In genomic region chr7:149144996-149145850, GRCh38 we compare ENCODE assay signal across 12 cellular contexts. TPM values are rescaled to one million over a fixed set of nuclear protein-coding genes. Genes with fewer than 3 reads are reported as not detected.
DNase-seq lines count a peak whose midpoint lies in the region; FAIRE-seq and TF ChIP-seq lines count a peak whose summit lies in the region.
"Had no signal": no experiment of that assay in that cellular context is flagged by ENCODE, and none has a peak within 500 bp of the region (broad histone marks: within the 10 kb centered on the region; RNA-seq: fewer than 3 reads in every experiment).

No MANE protein-coding gene starts in this region.

- H3K14ac ChIP-seq in H9 (ENCODE audit: insufficient read depth, low read length) = no peak overlapping the region

- peak overlapping the region; percentile 91 to 99 (median 99) for H3K27ac Mint-ChIP-seq in H9
- H3K27ac Mint-ChIP-seq in activated CD4-positive, alpha-beta memory T cell treated with anti-CD3 and anti-CD28 coated beads, Interleukin-2, amount 10 ng/mL, durations not matched to agents 7 days and 5 days = peak overlapping the region; percentile 47

- no peak overlapping the region for H2BK20ac ChIP-seq in H9 (ENCODE audit: low read depth, low read length, poor library complexity, severe bottlenecking)

- no peaks in the 10 kb centered on the region for H3K9me1 ChIP-seq in keratinocyte (ENCODE audit: control insufficient read depth, extremely low read depth, insufficient read depth, low read length)

- H3K79me1 ChIP-seq in H9 (ENCODE audit: insufficient read depth, low read depth, low read length, poor library complexity, severe bottlenecking) = no peaks in the 10 kb centered on the region

- POLR2A ChIA-PET in activated CD4-positive, alpha-beta memory T cell treated with anti-CD3 and anti-CD28 coated beads, Interleukin-2, amount 10 ng/mL, durations not matched to agents 7 days and 5 days (lab: Charles Lee) = interaction anchor here (3.7 to 3.9 kb wide), 2 partner anchors 18 to 50 kb away, joined by 32 to 83 read pairs; partner anchors contain the start of genes ZNF282 and ZNF425

- H4K5ac ChIP-seq in H9 (ENCODE audit: insufficient read length, low read depth, low read length) = peak overlapping the region; percentile 86

- no peak overlapping the region for H4K91ac ChIP-seq in H9 (ENCODE audit: insufficient read length, low read depth, low read length)

- dilution Hi-C loops in keratinocyte (cut with MboI; ENCODE audit: extremely low pct_ligation_motif_present, low sequenced_read_pairs) = no loop called here

- H3K9me3 Mint-ChIP-seq in H9 = no peaks in the 10 kb centered on the region
- H3K9me3 Mint-ChIP-seq in activated CD4-positive, alpha-beta memory T cell treated with anti-CD3 and anti-CD28 coated beads, Interleukin-2, amount 10 ng/mL, durations not matched to agents 7 days and 5 days = no peaks in the 10 kb centered on the region

- H3K9me3 ChIP-seq in H9 (ENCODE audit: control insufficient read depth, low read depth, low read length) (no peaks in the 10 kb centered on the region), keratinocyte (ENCODE audit: control insufficient read depth, low read depth, low read length) (no peaks in the 10 kb centered on the region)
- H3K9me3 ChIP-seq: heart right ventricle, spleen had no signal

- H3T11ph ChIP-seq in H9 (ENCODE audit: low read length) = no peak overlapping the region

- peak overlapping the region; percentile 100 for H3K4me2 ChIP-seq in H9 (ENCODE audit: insufficient read depth, insufficient read length, low read length)
- peak overlapping the region; percentile 89 for H3K4me2 ChIP-seq in keratinocyte (ENCODE audit: control insufficient read depth, extremely low read depth, insufficient read depth, low read depth, low read length)

- H2AFZ ChIP-seq in H9 (ENCODE audit: low read length) (no peak overlapping the region), keratinocyte (ENCODE audit: control insufficient read depth, low read length) (peak overlapping the region; percentile 30)

- H3K23ac ChIP-seq in H9 (ENCODE audit: insufficient read length, low read depth, low read length) = no peak overlapping the region

- peak; percentile 39 for FAIRE-seq in keratinocyte (lab: Jason Lieb, UNC)

- H3K9ac ChIP-seq in H9 (ENCODE audit: extremely low read depth, insufficient read length, low read length) = peak overlapping the region; percentile 80
- H3K9ac ChIP-seq in keratinocyte (ENCODE audit: control insufficient read depth, extremely low read depth, insufficient read depth, low read length) = peak overlapping the region; percentile 73

- no peak overlapping the region for H2BK12ac ChIP-seq in H9 (ENCODE audit: insufficient read length, low read depth, low read length)

- H4K20me1 ChIP-seq in H9 (ENCODE audit: control insufficient read depth, insufficient read depth, insufficient read length) (no peaks in the 10 kb centered on the region), keratinocyte (ENCODE audit: control insufficient read depth, extremely low read depth, insufficient read depth, low read length) (no peaks in the 10 kb centered on the region)

- peak overlapping the region; percentile 83 to 92 for H3K4me3 Mint-ChIP-seq in H9
- H3K4me3 Mint-ChIP-seq in activated CD4-positive, alpha-beta memory T cell treated with anti-CD3 and anti-CD28 coated beads, Interleukin-2, amount 10 ng/mL, durations not matched to agents 7 days and 5 days = peak overlapping the region; percentile 85

- no peak for TF ChIP-seq CTCF in C4-2B (conservative IDR thresholded peaks at IDR 0.05)
- TF ChIP-seq CTCF in H9 (conservative IDR thresholded peaks at IDR 0.05) = no peak
- TF ChIP-seq CTCF in keratinocyte (optimal IDR thresholded peaks at IDR 0.05 in 1 of 3, IDR thresholded peaks at IDR 0.05 in 1 of 3, conservative IDR thresholded peaks at IDR 0.05 in 1 of 3; ENCODE audit: extremely low read depth in 1 of 3, insufficient read depth in 2 of 3, low read length in 3 of 3) = no peak

- peak overlapping the region in 1 of 3 experiments; percentile 22 for H3K4me3 ChIP-seq in keratinocyte (ENCODE audit: control insufficient read depth in 2 of 3, extremely low read depth in 1 of 3, insufficient read depth in 2 of 3, low read depth in 1 of 3, low read length in 3 of 3)

- CTCF ChIA-PET in activated CD4-positive, alpha-beta memory T cell treated with anti-CD3 and anti-CD28 coated beads, Interleukin-2, amount 10 ng/mL, durations not matched to agents 7 days and 5 days (lab: Charles Lee) = interaction anchor here (1.2 to 4.6 kb wide), 6 partner anchors 13 to 139 kb away, joined by 4 to 49 read pairs (median 8); partner anchors contain the start of genes ZNF282, ZNF425 and ZNF786

- no peak overlapping the region for H2BK15ac ChIP-seq in H9 (ENCODE audit: low read depth, low read length)

- H2BK5ac ChIP-seq in H9 (ENCODE audit: insufficient read length, low read length) = peak overlapping the region; percentile 91

- no CpG with 5 or more reads among the region's 8 CpGs for WGBS in H9 (ENCODE audit: extremely low coverage, insufficient read length, low lambda C conversion rate)

- H3K4me1 ChIP-seq in H9 (ENCODE audit: insufficient read depth, low read length) (peaks cover 2% of the 10 kb centered on the region; the same call in 1 of the 2 replicates), keratinocyte (ENCODE audit: control insufficient read depth, extremely low read depth, insufficient read depth, low read length) (peaks cover 21% of the 10 kb centered on the region)

- peak overlapping the region; percentile 76 for H3K27ac ChIP-seq in C4-2B
- peak overlapping the region; percentile 100 for H3K27ac ChIP-seq in H9 (ENCODE audit: insufficient read length, low read depth, low read length)
- peak overlapping the region; percentile 94 for H3K27ac ChIP-seq in keratinocyte (ENCODE audit: control insufficient read depth, insufficient read depth, low read length)

- H3K23me2 ChIP-seq in H9 (ENCODE audit: insufficient read length, low read depth, low read length, poor library complexity, severe bottlenecking) = peaks cover 12% of the 10 kb centered on the region

- no peaks in the 10 kb centered on the region for H3K27me3 ChIP-seq in H9 (ENCODE audit: insufficient read depth, low read length)
- H3K27me3 ChIP-seq in keratinocyte (ENCODE audit: control insufficient read depth, extremely low read depth, insufficient read depth, low read length) = no peaks in the 10 kb centered on the region
- H3K27me3 ChIP-seq: heart right ventricle, spleen had no signal

- peaks cover 0 to 3% of the 10 kb centered on the region in 2 experiments for H3K36me3 ChIP-seq in keratinocyte (ENCODE audit: control insufficient read depth in 2 of 2, extremely low read depth in 1 of 2, insufficient read depth in 2 of 2, low read length in 2 of 2)
- H3K36me3 ChIP-seq: spleen had no signal

- DNase-seq in H9 (peak; percentile 78), keratinocyte (ENCODE audit: low read depth, low spot score) (peak; percentile 88), AG08396 (ENCODE audit: low spot score) (no peak), mesenteric fat pad (ENCODE audit: low spot score) (no peak), amygdala (lab: John Stamatoyannopoulos, UW) (no peak)
- no peak for DNase-seq in activated CD4-positive, alpha-beta memory T cell treated with anti-CD3 and anti-CD28 coated beads, Interleukin-2, amount 10 ng/mL, durations not matched to agents 7 days and 5 days
- DNase-seq in stimulated activated naive CD4-positive, alpha-beta T cell (lab: John Stamatoyannopoulos, UW) = no peak
- DNase-seq: heart right ventricle, KG1, Right ventricle myocardium superior, spleen had no signal

- H3K36me3 Mint-ChIP-seq in H9 (ENCODE audit: insufficient read depth in 1 of 3, low read depth in 3 of 3) = peaks cover 4 to 23% (median 12%) of the 10 kb centered on the region in 3 experiments; a peak in 6 of 7 replicates
- H3K36me3 Mint-ChIP-seq in activated CD4-positive, alpha-beta memory T cell treated with anti-CD3 and anti-CD28 coated beads, Interleukin-2, amount 10 ng/mL, durations not matched to agents 7 days and 5 days (ENCODE audit: low read depth) = peaks cover 12% of the 10 kb centered on the region

- no peaks in the 10 kb centered on the region for H3K27me3 Mint-ChIP-seq in H9 (ENCODE audit: low read depth)
- no peaks in the 10 kb centered on the region for H3K27me3 Mint-ChIP-seq in activated CD4-positive, alpha-beta memory T cell treated with anti-CD3 and anti-CD28 coated beads, Interleukin-2, amount 10 ng/mL, durations not matched to agents 7 days and 5 days

- H3K4me1 Mint-ChIP-seq in H9 = peaks cover 39 to 54% of the 10 kb centered on the region in 2 experiments
- H3K4me1 Mint-ChIP-seq in activated CD4-positive, alpha-beta memory T cell treated with anti-CD3 and anti-CD28 coated beads, Interleukin-2, amount 10 ng/mL, durations not matched to agents 7 days and 5 days = peaks cover 29% of the 10 kb centered on the region

- peak overlapping the region; percentile 70 for H3K18ac ChIP-seq in H9 (ENCODE audit: insufficient read length, low read depth, low read length)

- no peak overlapping the region for H4K8ac ChIP-seq in H9 (replicated peaks; ENCODE audit: insufficient read length, low read depth, low read length)

- H2AK5ac ChIP-seq in H9 (ENCODE audit: insufficient read length, low read length) = peak overlapping the region; percentile 11

- peak overlapping the region; percentile 93 for H3K56ac ChIP-seq in H9 (ENCODE audit: insufficient read length, low read depth, low read length)

- peak overlapping the region; percentile 69 for H2BK120ac ChIP-seq in H9 (ENCODE audit: low read depth, low read length, poor library complexity, severe bottlenecking)

- peaks cover 23% of the 10 kb centered on the region; the same call in 1 of the 2 replicates for H3K79me2 ChIP-seq in H9 (ENCODE audit: insufficient read depth, low read length)
- H3K79me2 ChIP-seq in keratinocyte (ENCODE audit: control insufficient read depth, insufficient read depth, low read length) = peaks cover 32% of the 10 kb centered on the region

- no peak overlapping the region; the same call in 1 of the 2 replicates for H3K4ac ChIP-seq in H9 (ENCODE audit: low read depth, low read length)

RNA-seq across cellular contexts. Expression of gene ZNF398, which starts 2.0 kb away (rescaled TPM):
- 62.1 and 62.4 TPM in 2 replicates for total RNA-seq in H9 (2021)
- total RNA-seq in activated CD4-positive, alpha-beta memory T cell treated with anti-CD3 and anti-CD28 coated beads, Interleukin-2, amount 10 ng/mL, durations not matched to agents 7 days and 5 days = 10 to 100 TPM; 12.1 to 13.7 TPM
- 7.4 to 8.6 TPM (median 7.5 TPM) in 3 replicates for polyA plus RNA-seq in keratinocyte
- polyA plus RNA-seq in keratinocyte (2011; ENCODE audit: low read depth) = 5.7 TPM
- polyA plus RNA-seq in keratinocyte (2011; cell fraction: cytosol; rRNA removed) = 4.1 and 5.5 TPM in 2 replicates
- polyA plus RNA-seq in keratinocyte (2011; cell fraction: nucleus; rRNA removed) = 12.6 and 13.3 TPM in 2 replicates
- polyA plus RNA-seq in keratinocyte (2012; ENCODE audit: low replicate concordance) = 7.7 and 8.8 TPM in 2 replicates
- polyA minus RNA-seq in keratinocyte = 23.5 to 48.7 TPM (median 34.1 TPM) in 3 replicates
- 12.5 TPM for polyA minus RNA-seq in keratinocyte (2011; cell fraction: cytosol; rRNA and poly(A)+ RNA removed)
- 19.3 and 25.4 TPM in 2 replicates for polyA minus RNA-seq in keratinocyte (2011; cell fraction: nucleus; rRNA and poly(A)+ RNA removed)
- total RNA-seq in mesenteric fat pad = 11.6 TPM

RNA-seq across cellular contexts. Expression of gene ZNF425, which starts 19.1 kb away (rescaled TPM):
- total RNA-seq in H9 (2021) (5.3 and 5.4 TPM in 2 replicates), mesenteric fat pad (0.64 TPM)
- total RNA-seq in activated CD4-positive, alpha-beta memory T cell treated with anti-CD3 and anti-CD28 coated beads, Interleukin-2, amount 10 ng/mL, durations not matched to agents 7 days and 5 days = 1 to 10 TPM; 1.1 TPM
- 1.5 to 2.3 TPM (median 1.8 TPM) in 3 replicates for polyA plus RNA-seq in keratinocyte
- 4.7 TPM for polyA plus RNA-seq in keratinocyte (2011; ENCODE audit: low read depth)
- 1.5 and 2.0 TPM in 2 replicates for polyA plus RNA-seq in keratinocyte (2011; cell fraction: cytosol; rRNA removed)
- 2.5 and 3.2 TPM in 2 replicates for polyA plus RNA-seq in keratinocyte (2011; cell fraction: nucleus; rRNA removed)
- polyA plus RNA-seq in keratinocyte (2012; ENCODE audit: low replicate concordance) = 2.2 and 2.9 TPM in 2 replicates
- polyA minus RNA-seq in keratinocyte = 2.1 to 4.3 TPM (median 2.2 TPM) in 3 replicates
- polyA minus RNA-seq in keratinocyte (2011; cell fraction: cytosol; rRNA and poly(A)+ RNA removed) = 2.1 TPM
- 2.1 and 4.0 TPM in 2 replicates for polyA minus RNA-seq in keratinocyte (2011; cell fraction: nucleus; rRNA and poly(A)+ RNA removed)

RNA-seq across cellular contexts. Expression of gene ZNF282, which starts 50.1 kb away (rescaled TPM):
- total RNA-seq in H9 (2021) (39.0 and 39.9 TPM in 2 replicates), mesenteric fat pad (19.1 TPM)
- 10 to 100 TPM; 66.1 to 66.6 TPM for total RNA-seq in activated CD4-positive, alpha-beta memory T cell treated with anti-CD3 and anti-CD28 coated beads, Interleukin-2, amount 10 ng/mL, durations not matched to agents 7 days and 5 days
- polyA plus RNA-seq in keratinocyte = 12.1 to 14.7 TPM (median 13.1 TPM) in 3 replicates
- 17.7 TPM for polyA plus RNA-seq in keratinocyte (2011; ENCODE audit: low read depth)
- polyA plus RNA-seq in keratinocyte (2011; cell fraction: cytosol; rRNA removed) = 6.2 and 11.1 TPM in 2 replicates
- polyA plus RNA-seq in keratinocyte (2011; cell fraction: nucleus; rRNA removed) = 17.1 and 20.9 TPM in 2 replicates
- polyA plus RNA-seq in keratinocyte (2012; ENCODE audit: low replicate concordance) = 14.2 and 15.5 TPM in 2 replicates
- 12.0 to 20.6 TPM (median 14.4 TPM) in 3 replicates for polyA minus RNA-seq in keratinocyte
- 26.1 TPM for polyA minus RNA-seq in keratinocyte (2011; cell fraction: cytosol; rRNA and poly(A)+ RNA removed)
- polyA minus RNA-seq in keratinocyte (2011; cell fraction: nucleus; rRNA and poly(A)+ RNA removed) = 23.6 and 34.1 TPM in 2 replicates

RNA-seq across cellular contexts. Expression of gene ZNF786, which starts 54.7 kb away (rescaled TPM):
- total RNA-seq in H9 (2021) (24.1 and 25.1 TPM in 2 replicates), mesenteric fat pad (3.8 TPM)
- total RNA-seq in activated CD4-positive, alpha-beta memory T cell treated with anti-CD3 and anti-CD28 coated beads, Interleukin-2, amount 10 ng/mL, durations not matched to agents 7 days and 5 days = 1 to 10 TPM; 6.0 to 7.0 TPM
- 2.8 to 4.0 TPM (median 3.3 TPM) in 3 replicates for polyA plus RNA-seq in keratinocyte
- polyA plus RNA-seq in keratinocyte (2011; ENCODE audit: low read depth) = 1.9 TPM
- polyA plus RNA-seq in keratinocyte (2011; cell fraction: cytosol; rRNA removed) = 2.1 and 2.2 TPM in 2 replicates
- 6.6 and 6.9 TPM in 2 replicates for polyA plus RNA-seq in keratinocyte (2011; cell fraction: nucleus; rRNA removed)
- 3.7 and 4.2 TPM in 2 replicates for polyA plus RNA-seq in keratinocyte (2012; ENCODE audit: low replicate concordance)
- polyA minus RNA-seq in keratinocyte = 2.3 to 9.4 TPM (median 7.8 TPM) in 3 replicates
- polyA minus RNA-seq in keratinocyte (2011; cell fraction: cytosol; rRNA and poly(A)+ RNA removed) = 9.2 TPM
- polyA minus RNA-seq in keratinocyte (2011; cell fraction: nucleus; rRNA and poly(A)+ RNA removed) = 7.7 and 11.5 TPM in 2 replicates

Comparison
In these comparisons a context has a peak if more than half of its experiments do, and no peak if none do; other contexts are left out.
1. DNase-seq: peak in H9 (single experiment) and keratinocyte (single experiment); none in activated CD4-positive, alpha-beta memory T cell treated with anti-CD3 and anti-CD28 coated beads, Interleukin-2, amount 10 ng/mL, durations not matched to agents 7 days and 5 days (single experiment), stimulated activated naive CD4-positive, alpha-beta T cell (0 of 6), AG08396 (single experiment), mesenteric fat pad (single experiment) and amygdala (0 of 56).
2. Peak in every context shown above with its lines, with median percentiles within 50 percentile points of each other: H3K27ac ChIP-seq.